Comparison of ENCODE assay signal across 32 cellular contexts in the genomic region with DNA sequence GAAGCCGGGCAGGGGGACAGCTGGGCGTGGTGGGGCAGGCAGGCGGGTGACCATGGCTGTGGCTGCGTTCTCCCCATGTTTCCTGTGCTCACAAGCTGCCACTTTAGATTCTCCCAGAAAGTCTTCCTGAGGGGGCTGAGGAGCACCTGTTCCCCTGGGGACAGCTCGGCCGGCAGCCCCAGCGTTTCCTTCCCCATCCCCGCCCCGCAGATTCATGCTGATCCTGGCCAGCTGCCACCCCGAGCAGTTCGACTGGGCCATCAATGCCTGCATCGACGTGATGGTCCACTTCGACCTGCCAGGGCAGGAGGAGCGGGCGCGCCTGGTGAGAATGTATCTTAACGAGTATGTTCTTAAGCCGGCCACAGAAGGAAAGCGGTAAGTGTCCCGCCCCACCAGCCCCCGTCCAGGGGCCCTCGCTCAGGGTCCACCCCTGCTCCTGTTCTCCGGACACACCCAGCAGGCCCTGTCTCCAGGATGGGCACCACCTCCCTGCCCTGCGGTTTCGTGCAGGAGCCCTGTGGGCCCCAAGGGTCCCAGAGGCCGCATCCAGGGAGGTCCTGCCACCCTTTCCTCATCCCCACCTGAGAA. TPM values are rescaled to one million over a fixed set of nuclear protein-coding genes. Genes with fewer than 3 reads are reported as not detected.
"Had no signal": no experiment of that assay in that cellular context is flagged by ENCODE, and none has a peak within 500 bp of the region (broad histone marks: within the 10 kb centered on the region; RNA-seq: fewer than 3 reads in every experiment).

No MANE protein-coding gene starts in this region.

- H3K4me1 Mint-ChIP-seq: activated CD4-positive, alpha-beta T cell treated with anti-CD3 and anti-CD28 coated beads for 36 hours; activated naive CD4-positive, alpha-beta T cell treated with anti-CD3 and anti-CD28 coated beads, Interleukin-2, amount 50 U/mL, for 24 hours; activated naive CD8-positive, alpha-beta T cell treated with anti-CD3 and anti-CD28 coated beads, Interleukin-2, amount 10 ng/mL, durations not matched to agents 7 days and 5 days; WTC11 had no signal

- DNase-seq: activated CD4-positive, alpha-beta T cell treated with anti-CD3 and anti-CD28 coated beads for 36 hours; activated CD4-positive, alpha-beta T cell treated with anti-CD3 and anti-CD28 coated beads, Interleukin-2, amount 10 ng/mL, durations not matched to agents 7 days and 5 days; activated CD4-positive, alpha-beta T cell treated with anti-CD3 and anti-CD28 coated beads, Interleukin-2, amount 50 U/mL, for 48 hours; activated CD8-positive, alpha-beta T cell treated with anti-CD3 and anti-CD28 coated beads, Interleukin-2, amount 10 ng/mL, durations not matched to agents 7 days and 5 days; activated gamma-delta T cell; activated naive CD4-positive, alpha-beta T cell treated with Interleukin-2 at 50 U/mL for 16 hours; activated naive CD8-positive, alpha-beta T cell treated with anti-CD3 and anti-CD28 coated beads, Interleukin-2, amount 10 ng/mL, durations not matched to agents 7 days and 5 days; activated T-cell treated with anti-CD3 and anti-CD28 coated beads, Interleukin-2, amount 50 U/mL, for 24 hours; amygdala; Karpas-422; MG63; NCI-H1048; NCI-H1105 treated with DMSO at 0.1 percent for 48 hours; NCI-H1436; NCI-H1694; NCI-H1930; NCI-H2081 treated with DMSO at 0.1 percent for 48 hours; NCI-H345; NCI-H524 treated with DMSO at 0.1 percent for 48 hours; RPMI8226; SHP77; SK-N-SH had no signal

- H3K27me3 Mint-ChIP-seq: activated CD4-positive, alpha-beta T cell treated with anti-CD3 and anti-CD28 coated beads, Interleukin-2, amount 10 ng/mL, durations not matched to agents 7 days and 5 days; activated naive CD4-positive, alpha-beta T cell treated with anti-CD3 and anti-CD28 coated beads, Interleukin-2, amount 50 U/mL, for 24 hours had no signal

- H3K36me3 ChIP-seq: ascending aorta, cardiac muscle cell, MG63, SJSA1 had no signal

- H3K9ac ChIP-seq: SK-N-SH had no signal

- H3K4me3 ChIP-seq: ascending aorta, cardiac muscle cell, MG63, SJSA1 had no signal

- H3K9me3 ChIP-seq: ascending aorta, MG63, SJSA1, SK-N-SH had no signal

- H3K4me3 Mint-ChIP-seq: activated CD4-positive, alpha-beta T cell treated with anti-CD3 and anti-CD28 coated beads for 36 hours; activated CD4-positive, alpha-beta T cell treated with anti-CD3 and anti-CD28 coated beads, Interleukin-2, amount 10 ng/mL, durations not matched to agents 7 days and 5 days; activated CD8-positive, alpha-beta T cell treated with anti-CD3 and anti-CD28 coated beads, Interleukin-2, amount 10 ng/mL, durations not matched to agents 7 days and 5 days; activated naive CD4-positive, alpha-beta T cell treated with anti-CD3 and anti-CD28 coated beads, Interleukin-2, amount 50 U/mL, for 24 hours; activated naive CD8-positive, alpha-beta T cell treated with anti-CD3 and anti-CD28 coated beads, Interleukin-2, amount 10 ng/mL, durations not matched to agents 7 days and 5 days; activated T-cell treated with anti-CD3 and anti-CD28 coated beads, Interleukin-2, amount 50 U/mL, for 24 hours; T-helper 1 cell treated with Interleukin-12 subunit alpha and Interleukin-12 subunit beta and Interleukin-4 antibody, amounts not matched to agents 30 μg/mL and 1 μg/mL, for 36 hours; T-helper 2 cell treated with Interferon-gamma antibody and Interleukin-4, amounts not matched to agents 5 μg/mL and 100 μg/mL, for 36 hours; WTC11 had no signal

- H3K27ac ChIP-seq: ascending aorta, cardiac muscle cell, SJSA1 had no signal

- H3K27ac Mint-ChIP-seq: activated CD4-positive, alpha-beta T cell treated with anti-CD3 and anti-CD28 coated beads for 36 hours; activated CD4-positive, alpha-beta T cell treated with anti-CD3 and anti-CD28 coated beads, Interleukin-2, amount 10 ng/mL, durations not matched to agents 7 days and 5 days; activated CD8-positive, alpha-beta T cell treated with anti-CD3 and anti-CD28 coated beads, Interleukin-2, amount 10 ng/mL, durations not matched to agents 7 days and 5 days; activated naive CD4-positive, alpha-beta T cell treated with anti-CD3 and anti-CD28 coated beads, Interleukin-2, amount 50 U/mL, for 24 hours; activated naive CD8-positive, alpha-beta T cell treated with anti-CD3 and anti-CD28 coated beads, Interleukin-2, amount 10 ng/mL, durations not matched to agents 7 days and 5 days; activated T-cell treated with anti-CD3 and anti-CD28 coated beads, Interleukin-2, amount 50 U/mL, for 24 hours; activated T-helper 2 cell treated with anti-CD3 and anti-CD28 coated beads, Interferon-gamma antibody, Interleukin-2, Interleukin-4, amounts not matched to agents 10 μg/mL and 5 μg/mL and 100 μg/mL, durations not matched to agents 14 hours and 24 hours and 36 hours; T-helper 1 cell treated with Interleukin-12 subunit alpha and Interleukin-12 subunit beta and Interleukin-4 antibody, amounts not matched to agents 30 μg/mL and 1 μg/mL, for 36 hours; T-helper 2 cell treated with Interferon-gamma antibody and Interleukin-4, amounts not matched to agents 5 μg/mL and 100 μg/mL, for 36 hours; WTC11 had no signal

- H3K27me3 ChIP-seq: ascending aorta, cardiac muscle cell, MG63 had no signal

- H3K9me3 Mint-ChIP-seq: activated CD4-positive, alpha-beta T cell treated with anti-CD3 and anti-CD28 coated beads, Interleukin-2, amount 10 ng/mL, durations not matched to agents 7 days and 5 days; activated naive CD4-positive, alpha-beta T cell treated with anti-CD3 and anti-CD28 coated beads, Interleukin-2, amount 50 U/mL, for 24 hours; activated naive CD8-positive, alpha-beta T cell treated with anti-CD3 and anti-CD28 coated beads, Interleukin-2, amount 10 ng/mL, durations not matched to agents 7 days and 5 days; activated T-cell treated with anti-CD3 and anti-CD28 coated beads, Interleukin-2, amount 50 U/mL, for 24 hours; activated T-helper 2 cell treated with anti-CD3 and anti-CD28 coated beads, Interferon-gamma antibody, Interleukin-2, Interleukin-4, amounts not matched to agents 10 μg/mL and 5 μg/mL and 100 μg/mL, durations not matched to agents 14 hours and 24 hours and 36 hours; T-helper 1 cell treated with Interleukin-12 subunit alpha and Interleukin-12 subunit beta and Interleukin-4 antibody, amounts not matched to agents 30 μg/mL and 1 μg/mL, for 36 hours; T-helper 2 cell treated with Interferon-gamma antibody and Interleukin-4, amounts not matched to agents 5 μg/mL and 100 μg/mL, for 36 hours; WTC11 had no signal

- H3K4me2 ChIP-seq: SK-N-SH had no signal

- ATAC-seq: activated CD4-positive, alpha-beta T cell treated with anti-CD3 and anti-CD28 coated beads for 36 hours; activated CD4-positive, CD25-positive, alpha-beta regulatory T cell treated with anti-CD3 and anti-CD28 coated beads, Interleukin-2, amount 50 U/mL, for 24 hours; activated CD8-positive, alpha-beta T cell treated with anti-CD3 and anti-CD28 coated beads, Interleukin-2, amount 10 ng/mL, durations not matched to agents 7 days and 5 days; Panc1; WTC11 had no signal

- H3K4me1 ChIP-seq: ascending aorta, SJSA1 had no signal

RNA-seq across cellular contexts. Expression of gene ATAD3C, which starts 11.1 kb away (rescaled TPM):
- total RNA-seq: ascending aorta, SJSA1 had no signal

RNA-seq across cellular contexts. Expression of gene ANKRD65, which starts 39.6 kb away (rescaled TPM):
- total RNA-seq: activated CD4-positive, alpha-beta T cell treated with anti-CD3 and anti-CD28 coated beads for 36 hours; activated CD4-positive, alpha-beta T cell treated with anti-CD3 and anti-CD28 coated beads, Interleukin-2, amount 10 ng/mL, durations not matched to agents 7 days and 5 days; activated CD8-positive, alpha-beta T cell treated with anti-CD3 and anti-CD28 coated beads, Interleukin-2, amount 10 ng/mL, durations not matched to agents 7 days and 5 days; activated naive CD8-positive, alpha-beta T cell treated with anti-CD3 and anti-CD28 coated beads, Interleukin-2, amount 10 ng/mL, durations not matched to agents 7 days and 5 days; activated T-helper 2 cell treated with anti-CD3 and anti-CD28 coated beads, Interferon-gamma antibody, Interleukin-2, Interleukin-4, amounts not matched to agents 10 μg/mL and 5 μg/mL and 100 μg/mL, durations not matched to agents 14 hours and 24 hours and 36 hours; SJSA1 had no signal
